In the genomic region with DNA sequence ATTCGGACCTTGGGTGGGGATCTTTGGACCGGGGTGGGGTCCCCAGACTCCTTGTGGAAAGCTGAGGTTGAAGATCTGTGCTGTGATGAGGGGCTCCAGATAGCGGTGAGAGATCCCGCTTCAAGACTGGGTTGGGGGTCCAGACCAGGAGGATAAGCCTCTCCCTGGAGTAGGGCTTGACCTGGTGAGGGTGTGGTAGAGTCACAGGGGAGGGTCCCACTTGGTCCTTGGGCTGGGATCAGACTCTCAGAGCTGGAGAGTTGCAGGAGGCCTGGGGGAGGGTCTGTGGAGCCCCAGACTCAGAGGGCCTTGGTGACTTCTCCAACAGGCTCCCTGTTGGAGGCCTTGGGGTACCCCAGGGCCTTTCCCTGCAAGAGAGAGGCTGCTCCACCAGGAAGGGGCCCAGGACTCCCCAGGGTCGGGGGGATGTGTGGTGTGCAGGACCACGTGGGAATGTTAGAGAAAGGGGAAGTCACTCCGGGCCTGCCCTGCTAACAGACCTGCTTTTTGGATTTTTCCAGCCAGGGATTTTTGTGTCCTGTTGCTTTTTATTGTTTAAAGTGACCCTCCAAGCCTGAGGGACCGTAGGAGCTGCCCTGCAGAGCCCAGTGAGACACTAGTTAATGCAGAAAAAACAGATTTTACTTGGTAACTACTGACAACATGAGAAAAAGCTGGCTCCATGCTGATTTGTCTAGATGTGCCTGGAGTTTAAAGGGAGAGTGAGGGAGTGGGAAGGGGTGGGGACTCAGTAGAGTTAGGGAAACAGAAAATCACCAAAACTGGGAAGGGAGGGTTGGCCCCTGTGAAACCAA, we compare ENCODE assay signal across 1 cellular context.
TF ChIP-seq lines count a peak whose summit lies in the region.

No MANE protein-coding gene starts in this region.

TF ChIP-seq in K562, 482 proteins besides CTCF, POLR2A, EP300 and RAD21 (continued from another document and continues in another):
- TF ChIP-seq, protein P1, sequence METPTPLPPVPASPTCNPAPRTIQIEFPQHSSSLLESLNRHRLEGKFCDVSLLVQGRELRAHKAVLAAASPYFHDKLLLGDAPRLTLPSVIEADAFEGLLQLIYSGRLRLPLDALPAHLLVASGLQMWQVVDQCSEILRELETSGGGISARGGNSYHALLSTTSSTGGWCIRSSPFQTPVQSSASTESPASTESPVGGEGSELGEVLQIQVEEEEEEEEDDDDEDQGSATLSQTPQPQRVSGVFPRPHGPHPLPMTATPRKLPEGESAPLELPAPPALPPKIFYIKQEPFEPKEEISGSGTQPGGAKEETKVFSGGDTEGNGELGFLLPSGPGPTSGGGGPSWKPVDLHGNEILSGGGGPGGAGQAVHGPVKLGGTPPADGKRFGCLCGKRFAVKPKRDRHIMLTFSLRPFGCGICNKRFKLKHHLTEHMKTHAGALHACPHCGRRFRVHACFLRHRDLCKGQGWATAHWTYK (CRISPR knock-in tag; IDR thresholded peaks at IDR 0.05), result peak; percentile 95
- no peak for TF ChIP-seq KAT7 (CRISPR knock-in tag; IDR thresholded peaks at IDR 0.05; ENCODE audit: borderline replicate concordance)
- TF ChIP-seq, protein P2, sequence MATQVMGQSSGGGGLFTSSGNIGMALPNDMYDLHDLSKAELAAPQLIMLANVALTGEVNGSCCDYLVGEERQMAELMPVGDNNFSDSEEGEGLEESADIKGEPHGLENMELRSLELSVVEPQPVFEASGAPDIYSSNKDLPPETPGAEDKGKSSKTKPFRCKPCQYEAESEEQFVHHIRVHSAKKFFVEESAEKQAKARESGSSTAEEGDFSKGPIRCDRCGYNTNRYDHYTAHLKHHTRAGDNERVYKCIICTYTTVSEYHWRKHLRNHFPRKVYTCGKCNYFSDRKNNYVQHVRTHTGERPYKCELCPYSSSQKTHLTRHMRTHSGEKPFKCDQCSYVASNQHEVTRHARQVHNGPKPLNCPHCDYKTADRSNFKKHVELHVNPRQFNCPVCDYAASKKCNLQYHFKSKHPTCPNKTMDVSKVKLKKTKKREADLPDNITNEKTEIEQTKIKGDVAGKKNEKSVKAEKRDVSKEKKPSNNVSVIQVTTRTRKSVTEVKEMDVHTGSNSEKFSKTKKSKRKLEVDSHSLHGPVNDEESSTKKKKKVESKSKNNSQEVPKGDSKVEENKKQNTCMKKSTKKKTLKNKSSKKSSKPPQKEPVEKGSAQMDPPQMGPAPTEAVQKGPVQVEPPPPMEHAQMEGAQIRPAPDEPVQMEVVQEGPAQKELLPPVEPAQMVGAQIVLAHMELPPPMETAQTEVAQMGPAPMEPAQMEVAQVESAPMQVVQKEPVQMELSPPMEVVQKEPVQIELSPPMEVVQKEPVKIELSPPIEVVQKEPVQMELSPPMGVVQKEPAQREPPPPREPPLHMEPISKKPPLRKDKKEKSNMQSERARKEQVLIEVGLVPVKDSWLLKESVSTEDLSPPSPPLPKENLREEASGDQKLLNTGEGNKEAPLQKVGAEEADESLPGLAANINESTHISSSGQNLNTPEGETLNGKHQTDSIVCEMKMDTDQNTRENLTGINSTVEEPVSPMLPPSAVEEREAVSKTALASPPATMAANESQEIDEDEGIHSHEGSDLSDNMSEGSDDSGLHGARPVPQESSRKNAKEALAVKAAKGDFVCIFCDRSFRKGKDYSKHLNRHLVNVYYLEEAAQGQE (CRISPR knock-in tag; IDR thresholded peaks at IDR 0.05; ENCODE audit: low read depth), result peak; percentile 40; the same call in 1 of the 2 replicates
- TF ChIP-seq C11orf30 (IDR thresholded peaks at IDR 0.05; ENCODE audit: low read depth), result no peak
- TF ChIP-seq RBM34 (IDR thresholded peaks at IDR 0.05; ENCODE audit: borderline replicate concordance, insufficient read depth, low read length), result no peak
- TF ChIP-seq HNRNPUL1 (IDR thresholded peaks at IDR 0.05; ENCODE audit: low read length), result peak; percentile 4; the same call in 1 of the 2 replicates
- TF ChIP-seq KLF6 (CRISPR knock-in tag; IDR thresholded peaks at IDR 0.05; ENCODE audit: borderline replicate concordance), result peak; percentile 54; the same call in 1 of the 2 replicates
- peak; percentile 62; the same call in 1 of the 2 replicates for TF ChIP-seq ZNF764 (CRISPR knock-in tag; IDR thresholded peaks at IDR 0.05; ENCODE audit: low read depth)
- peak; percentile 99 for TF ChIP-seq MYC (IDR thresholded peaks at IDR 0.05; ENCODE audit: low read depth, low read length)
- peak; percentile 100 for TF ChIP-seq MYC (CRISPR knock-in tag; IDR thresholded peaks at IDR 0.05; ENCODE audit: borderline replicate concordance, low read depth)
- TF ChIP-seq, protein P3, sequence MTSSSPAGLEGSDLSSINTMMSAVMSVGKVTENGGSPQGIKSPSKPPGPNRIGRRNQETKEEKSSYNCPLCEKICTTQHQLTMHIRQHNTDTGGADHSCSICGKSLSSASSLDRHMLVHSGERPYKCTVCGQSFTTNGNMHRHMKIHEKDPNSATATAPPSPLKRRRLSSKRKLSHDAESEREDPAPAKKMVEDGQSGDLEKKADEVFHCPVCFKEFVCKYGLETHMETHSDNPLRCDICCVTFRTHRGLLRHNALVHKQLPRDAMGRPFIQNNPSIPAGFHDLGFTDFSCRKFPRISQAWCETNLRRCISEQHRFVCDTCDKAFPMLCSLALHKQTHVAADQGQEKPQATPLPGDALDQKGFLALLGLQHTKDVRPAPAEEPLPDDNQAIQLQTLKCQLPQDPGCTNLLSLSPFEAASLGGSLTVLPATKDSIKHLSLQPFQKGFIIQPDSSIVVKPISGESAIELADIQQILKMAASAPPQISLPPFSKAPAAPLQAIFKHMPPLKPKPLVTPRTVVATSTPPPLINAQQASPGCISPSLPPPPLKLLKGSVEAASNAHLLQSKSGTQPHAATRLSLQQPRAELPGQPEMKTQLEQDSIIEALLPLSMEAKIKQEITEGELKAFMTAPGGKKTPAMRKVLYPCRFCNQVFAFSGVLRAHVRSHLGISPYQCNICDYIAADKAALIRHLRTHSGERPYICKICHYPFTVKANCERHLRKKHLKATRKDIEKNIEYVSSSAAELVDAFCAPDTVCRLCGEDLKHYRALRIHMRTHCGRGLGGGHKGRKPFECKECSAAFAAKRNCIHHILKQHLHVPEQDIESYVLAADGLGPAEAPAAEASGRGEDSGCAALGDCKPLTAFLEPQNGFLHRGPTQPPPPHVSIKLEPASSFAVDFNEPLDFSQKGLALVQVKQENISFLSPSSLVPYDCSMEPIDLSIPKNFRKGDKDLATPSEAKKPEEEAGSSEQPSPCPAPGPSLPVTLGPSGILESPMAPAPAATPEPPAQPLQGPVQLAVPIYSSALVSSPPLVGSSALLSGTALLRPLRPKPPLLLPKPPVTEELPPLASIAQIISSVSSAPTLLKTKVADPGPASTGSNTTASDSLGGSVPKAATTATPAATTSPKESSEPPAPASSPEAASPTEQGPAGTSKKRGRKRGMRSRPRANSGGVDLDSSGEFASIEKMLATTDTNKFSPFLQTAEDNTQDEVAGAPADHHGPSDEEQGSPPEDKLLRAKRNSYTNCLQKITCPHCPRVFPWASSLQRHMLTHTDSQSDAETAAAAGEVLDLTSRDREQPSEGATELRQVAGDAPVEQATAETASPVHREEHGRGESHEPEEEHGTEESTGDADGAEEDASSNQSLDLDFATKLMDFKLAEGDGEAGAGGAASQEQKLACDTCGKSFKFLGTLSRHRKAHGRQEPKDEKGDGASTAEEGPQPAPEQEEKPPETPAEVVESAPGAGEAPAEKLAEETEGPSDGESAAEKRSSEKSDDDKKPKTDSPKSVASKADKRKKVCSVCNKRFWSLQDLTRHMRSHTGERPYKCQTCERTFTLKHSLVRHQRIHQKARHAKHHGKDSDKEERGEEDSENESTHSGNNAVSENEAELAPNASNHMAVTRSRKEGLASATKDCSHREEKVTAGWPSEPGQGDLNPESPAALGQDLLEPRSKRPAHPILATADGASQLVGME (CRISPR knock-in tag; IDR thresholded peaks at IDR 0.05), result peak; percentile 93
- TF ChIP-seq TCF3 (CRISPR knock-in tag; IDR thresholded peaks at IDR 0.05), result no peak
- no peak for TF ChIP-seq MAX (CRISPR knock-in tag; IDR thresholded peaks at IDR 0.05)
- TF ChIP-seq ZNF583 (CRISPR knock-in tag; IDR thresholded peaks at IDR 0.05), result peak; percentile 87; the same call in 1 of the 2 replicates
- no peak; the same call in 1 of the 2 replicates for TF ChIP-seq ZKSCAN1 (IDR thresholded peaks at IDR 0.05; ENCODE audit: low read depth, low read length)
- peak; percentile 100 for TF ChIP-seq SPI1 (IDR thresholded peaks at IDR 0.05; ENCODE audit: borderline replicate concordance, low read depth, low read length)
- TF ChIP-seq, protein P4, sequence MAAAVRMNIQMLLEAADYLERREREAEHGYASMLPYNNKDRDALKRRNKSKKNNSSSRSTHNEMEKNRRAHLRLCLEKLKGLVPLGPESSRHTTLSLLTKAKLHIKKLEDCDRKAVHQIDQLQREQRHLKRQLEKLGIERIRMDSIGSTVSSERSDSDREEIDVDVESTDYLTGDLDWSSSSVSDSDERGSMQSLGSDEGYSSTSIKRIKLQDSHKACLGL (CRISPR knock-in tag; IDR thresholded peaks at IDR 0.05; ENCODE audit: borderline replicate concordance, poor library complexity, severe bottlenecking), result peak; percentile 92
- TF ChIP-seq HCFC1 (IDR thresholded peaks at IDR 0.05; ENCODE audit: low read depth, low read length), result no peak
- peak; percentile 17; the same call in 1 of the 2 replicates for TF ChIP-seq ZFP1 (CRISPR knock-in tag; IDR thresholded peaks at IDR 0.05)
- TF ChIP-seq NR4A1 (CRISPR knock-in tag; IDR thresholded peaks at IDR 0.05), result peak; percentile 85; the same call in 1 of the 2 replicates
- peak; percentile 65; the same call in 1 of the 2 replicates for TF ChIP-seq NR4A1 (tag; IDR thresholded peaks at IDR 0.05)
- TF ChIP-seq ZNF444 (CRISPR knock-in tag; IDR thresholded peaks at IDR 0.05), result peak; percentile 73; the same call in 1 of the 2 replicates
- no peak; the same call in 1 of the 2 replicates for TF ChIP-seq NFIX (CRISPR knock-in tag; IDR thresholded peaks at IDR 0.05; ENCODE audit: low read depth)
- TF ChIP-seq DDX20 (tag; IDR thresholded peaks at IDR 0.05; ENCODE audit: low read depth), result 0 out of 2 replicates have a peak, but pooled peaks have one; percentile 31
- TF ChIP-seq, protein P5, sequence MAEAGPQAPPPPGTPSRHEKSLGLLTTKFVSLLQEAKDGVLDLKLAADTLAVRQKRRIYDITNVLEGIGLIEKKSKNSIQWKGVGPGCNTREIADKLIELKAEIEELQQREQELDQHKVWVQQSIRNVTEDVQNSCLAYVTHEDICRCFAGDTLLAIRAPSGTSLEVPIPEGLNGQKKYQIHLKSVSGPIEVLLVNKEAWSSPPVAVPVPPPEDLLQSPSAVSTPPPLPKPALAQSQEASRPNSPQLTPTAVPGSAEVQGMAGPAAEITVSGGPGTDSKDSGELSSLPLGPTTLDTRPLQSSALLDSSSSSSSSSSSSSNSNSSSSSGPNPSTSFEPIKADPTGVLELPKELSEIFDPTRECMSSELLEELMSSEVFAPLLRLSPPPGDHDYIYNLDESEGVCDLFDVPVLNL (CRISPR knock-in tag; IDR thresholded peaks at IDR 0.05; ENCODE audit: low read depth), result no peak
- TF ChIP-seq TFE3 (CRISPR knock-in tag; IDR thresholded peaks at IDR 0.05), result peak; percentile 35
- TF ChIP-seq SMC3 (conservative IDR thresholded peaks at IDR 0.05; ENCODE audit: insufficient read depth, low read depth, low read length), result 0 out of 2 replicates have a peak, but pooled peaks have one; percentile 17
- TF ChIP-seq, protein P6, sequence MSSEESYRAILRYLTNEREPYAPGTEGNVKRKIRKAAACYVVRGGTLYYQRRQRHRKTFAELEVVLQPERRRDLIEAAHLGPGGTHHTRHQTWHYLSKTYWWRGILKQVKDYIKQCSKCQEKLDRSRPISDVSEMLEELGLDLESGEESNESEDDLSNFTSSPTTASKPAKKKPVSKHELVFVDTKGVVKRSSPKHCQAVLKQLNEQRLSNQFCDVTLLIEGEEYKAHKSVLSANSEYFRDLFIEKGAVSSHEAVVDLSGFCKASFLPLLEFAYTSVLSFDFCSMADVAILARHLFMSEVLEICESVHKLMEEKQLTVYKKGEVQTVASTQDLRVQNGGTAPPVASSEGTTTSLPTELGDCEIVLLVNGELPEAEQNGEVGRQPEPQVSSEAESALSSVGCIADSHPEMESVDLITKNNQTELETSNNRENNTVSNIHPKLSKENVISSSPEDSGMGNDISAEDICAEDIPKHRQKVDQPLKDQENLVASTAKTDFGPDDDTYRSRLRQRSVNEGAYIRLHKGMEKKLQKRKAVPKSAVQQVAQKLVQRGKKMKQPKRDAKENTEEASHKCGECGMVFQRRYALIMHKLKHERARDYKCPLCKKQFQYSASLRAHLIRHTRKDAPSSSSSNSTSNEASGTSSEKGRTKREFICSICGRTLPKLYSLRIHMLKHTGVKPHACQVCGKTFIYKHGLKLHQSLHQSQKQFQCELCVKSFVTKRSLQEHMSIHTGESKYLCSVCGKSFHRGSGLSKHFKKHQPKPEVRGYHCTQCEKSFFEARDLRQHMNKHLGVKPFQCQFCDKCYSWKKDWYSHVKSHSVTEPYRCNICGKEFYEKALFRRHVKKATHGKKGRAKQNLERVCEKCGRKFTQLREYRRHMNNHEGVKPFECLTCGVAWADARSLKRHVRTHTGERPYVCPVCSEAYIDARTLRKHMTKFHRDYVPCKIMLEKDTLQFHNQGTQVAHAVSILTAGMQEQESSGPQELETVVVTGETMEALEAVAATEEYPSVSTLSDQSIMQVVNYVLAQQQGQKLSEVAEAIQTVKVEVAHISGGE (CRISPR knock-in tag; IDR thresholded peaks at IDR 0.05), result peak in 1 of 3 experiments; percentile 24; a peak in 1 of 6 replicates
- peak; percentile 45; the same call in 1 of the 2 replicates for TF ChIP-seq ETV1 (tag; conservative IDR thresholded peaks at IDR 0.05; ENCODE audit: low read depth)
